Comparison of ENCODE assay signal across 15 cellular contexts in genomic region chr11:96204721-96205459, GRCh38.
DNase-seq lines count a peak whose midpoint lies in the region; ATAC-seq lines count a peak whose summit lies in the region.
"Had no signal": no experiment of that assay in that cellular context is flagged by ENCODE, and none has a peak within 500 bp of the region (broad histone marks: within the 10 kb centered on the region; RNA-seq: fewer than 3 reads in every experiment).

No MANE protein-coding gene starts in this region.

- intact Hi-C loops in right cardiac atrium (cut with DNase I): no loop called here

- H3K27ac ChIP-seq in subcutaneous abdominal adipose tissue (ENCODE audit: low read depth, low read length) (peak overlapping the region; percentile 12), right cardiac atrium (ENCODE audit: low read length) (no peak overlapping the region)
- H3K27ac ChIP-seq: left ventricle myocardium inferior had no signal

- H3K9me3 ChIP-seq in subcutaneous abdominal adipose tissue (ENCODE audit: control insufficient read depth in 5 of 5, low read length in 5 of 5) (no peaks in the 10 kb centered on the region), right cardiac atrium (ENCODE audit: control insufficient read depth, low read length) (no peaks in the 10 kb centered on the region)
- H3K9me3 ChIP-seq: left ventricle myocardium inferior, transverse colon had no signal

- WGBS in right cardiac atrium: 81% methylated on average over 5 of the region's 5 CpGs

- H3K36me3 ChIP-seq in subcutaneous abdominal adipose tissue (ENCODE audit: control insufficient read depth in 5 of 5, insufficient read depth in 5 of 5, low read length in 5 of 5): no peaks in the 10 kb centered on the region
- H3K36me3 ChIP-seq: left ventricle myocardium inferior, transverse colon had no signal

- peak; percentile 37 for DNase-seq in activated naive CD4-positive, alpha-beta T cell treated with Interleukin-2 at 50 U/mL for 16 hours
- no peak for DNase-seq in activated naive CD4-positive, alpha-beta T cell (lab: John Stamatoyannopoulos, UW)
- peak; percentile 68 for DNase-seq in RPMI8226
- DNase-seq in central memory CD4-positive, alpha-beta T cell: peak; percentile 48
- DNase-seq in right cardiac atrium: no peak
- no peak for DNase-seq in LoVo (ENCODE audit: low spot score)
- DNase-seq: effector CD8-positive, alpha-beta T cell; glutamatergic neuron; left ventricle myocardium inferior; NCI-H510A; Right ventricle myocardium superior; transverse colon had no signal

- ATAC-seq in right cardiac atrium: no peak
- no peak for ATAC-seq in HG02798 (IDR thresholded peaks at IDR 0.05; ENCODE audit: poor library complexity, unreplicated experiment)
- ATAC-seq: HCT116 had no signal

- H3K4me1 ChIP-seq in subcutaneous abdominal adipose tissue (ENCODE audit: control insufficient read depth in 5 of 5, insufficient read depth in 5 of 5, low read length in 5 of 5) (peaks cover 7 to 37% (median 30%) of the 10 kb centered on the region in 5 donors), right cardiac atrium (ENCODE audit: control insufficient read depth, insufficient read depth, low read length) (peaks cover 13% of the 10 kb centered on the region)

- no peak overlapping the region for H3K4me3 ChIP-seq in subcutaneous abdominal adipose tissue (ENCODE audit: low read depth in 1 of 5, low read length in 5 of 5)
- no peak overlapping the region for H3K4me3 ChIP-seq in right cardiac atrium (ENCODE audit: low read length)
- H3K4me3 ChIP-seq: left ventricle myocardium inferior, transverse colon had no signal

- peaks cover 0 to 3% (median 0%) of the 10 kb centered on the region in 5 donors for H3K27me3 ChIP-seq in subcutaneous abdominal adipose tissue (ENCODE audit: control insufficient read depth in 5 of 5, insufficient read depth in 4 of 5, low read length in 5 of 5)
- no peaks in the 10 kb centered on the region for H3K27me3 ChIP-seq in right cardiac atrium (ENCODE audit: control insufficient read depth, insufficient read depth)
- H3K27me3 ChIP-seq: transverse colon had no signal

- H3K9ac ChIP-seq in subcutaneous abdominal adipose tissue (ENCODE audit: low read length in 5 of 5): no peak overlapping the region

Comparison
In these comparisons a context has a peak if more than half of its experiments do, and no peak if none do; other contexts are left out.
1. DNase-seq: peak in activated naive CD4-positive, alpha-beta T cell treated with Interleukin-2 at 50 U/mL for 16 hours (single experiment), RPMI8226 (single experiment) and central memory CD4-positive, alpha-beta T cell (single experiment); none in activated naive CD4-positive, alpha-beta T cell (0 of 4), right cardiac atrium (0 of 3) and LoVo (single experiment).